In genomic region chr1:63951076-63951946, GRCh38 we compare ENCODE assay signal across 24 cellular contexts.
DNase-seq lines count a peak whose midpoint lies in the region; ATAC-seq and TF ChIP-seq lines count a peak whose summit lies in the region.
"Had no signal": no experiment of that assay in that cellular context is flagged by ENCODE, and none has a peak within 500 bp of the region (broad histone marks: within the 10 kb centered on the region; RNA-seq: fewer than 3 reads in every experiment).

No MANE protein-coding gene starts in this region.

- H3K56ac ChIP-seq in IMR-90 (ENCODE audit: extremely low read depth, insufficient read depth, low read length) = no peak overlapping the region

- H3K9me3 ChIP-seq in IMR-90 (ENCODE audit: control insufficient read depth, insufficient read depth, low read length) = peaks cover 6% of the 10 kb centered on the region
- no peaks in the 10 kb centered on the region for H3K9me3 ChIP-seq in OCI-LY7 (ENCODE audit: low read length)
- H3K9me3 ChIP-seq: HAP-1, upper lobe of right lung had no signal

- no peak overlapping the region for H4K8ac ChIP-seq in IMR-90 (ENCODE audit: low read depth in 2 of 2, low read length in 2 of 2)

- H2AFZ ChIP-seq in IMR-90 (replicated peaks; ENCODE audit: low read length, poor library complexity) (no peak overlapping the region), OCI-LY7 (ENCODE audit: low read length) (no peak overlapping the region)
- H2AFZ ChIP-seq: hepatocyte had no signal

- H3K27ac ChIP-seq in IMR-90 (ENCODE audit: insufficient read depth, low read length) (no peak overlapping the region), OCI-LY7 (ENCODE audit: low read depth, low read length, poor library complexity, severe bottlenecking) (no peak overlapping the region)
- H3K27ac ChIP-seq: hepatocyte, RWPE1, upper lobe of right lung had no signal

- no peak overlapping the region for H2BK5ac ChIP-seq in IMR-90 (ENCODE audit: low read depth, low read length, poor library complexity, severe bottlenecking)

- no peak overlapping the region for H4K5ac ChIP-seq in IMR-90 (ENCODE audit: low read depth, low read length)

- TF ChIP-seq CTCF in IMR-90 (conservative IDR thresholded peaks at IDR 0.05; ENCODE audit: low read depth, low read length) = no peak
- TF ChIP-seq CTCF in choroid plexus epithelial cell (conservative IDR thresholded peaks at IDR 0.05; ENCODE audit: low read depth, low read length) = no peak
- TF ChIP-seq CTCF in OCI-LY7 (conservative IDR thresholded peaks at IDR 0.05; ENCODE audit: low read length) = no peak

- BruUV-seq in IMR-90 (replicated peaks; lab: Mats Ljungman, UMichigan) = no TSS peak
- no TSS peak for BruUV-seq in OCI-LY7 (replicated peaks; lab: Mats Ljungman, UMichigan)

- H3K79me1 ChIP-seq in IMR-90 (ENCODE audit: low read depth in 1 of 2, low read length in 2 of 2) = no peaks in the 10 kb centered on the region

- TF ChIP-seq POLR2A in IMR-90 (IDR thresholded peaks at IDR 0.05; ENCODE audit: low read depth, low read length) = no peak

- POLR2A ChIA-PET in IMR-90 (lab: Charles Lee; ENCODE audit: unreplicated experiment) = no interaction called here
- POLR2A ChIA-PET in OCI-LY7 (lab: Charles Lee) = no interaction called here

- intact Hi-C loops in IMR-90 (cut with micrococcal nuclease) (no loop called here), OCI-LY7 (cut with micrococcal nuclease; ENCODE audit: unreplicated experiment) (no loop called here)

- H3K18ac ChIP-seq in IMR-90 (ENCODE audit: low read depth, low read length) = no peak overlapping the region

- H2AK5ac ChIP-seq in IMR-90 (ENCODE audit: low read depth, low read length) = no peak overlapping the region

- H3K4me1 ChIP-seq in IMR-90 (ENCODE audit: control insufficient read depth, insufficient read depth, low read length) = peaks cover 5% of the 10 kb centered on the region; the same call in 1 of the 2 replicates
- H3K4me1 ChIP-seq in OCI-LY7 (ENCODE audit: insufficient read depth, low read length, poor library complexity, severe bottlenecking) = no peaks in the 10 kb centered on the region
- H3K4me1 ChIP-seq: HAP-1 had no signal

- dilution Hi-C loops in IMR-90 (cut with HindIII; ENCODE audit: low sequenced_read_pairs, unreplicated experiment) = no loop called here

- DNase-seq in IMR-90 (peak; percentile 13), choroid plexus epithelial cell (ENCODE audit: low read depth) (peak; percentile 82), iris pigment epithelial cell (ENCODE audit: low read depth) (peak; percentile 67), T-helper 9 cell (no peak), RKO (ENCODE audit: low spot score) (no peak), OCI-LY7 (ENCODE audit: low spot score) (no peak)
- DNase-seq in activated CD8-positive, alpha-beta memory T cell treated with anti-CD3 and anti-CD28 coated beads for 24 hours = no peak
- DNase-seq: activated B cell treated with CpG ODN at 0.5 μM for 24 hours; activated CD4-positive, alpha-beta memory T cell treated with anti-CD3 and anti-CD28 coated beads for 36 hours; activated naive CD4-positive, alpha-beta T cell; activated T-cell treated with anti-CD3 and anti-CD28 coated beads, Interleukin-2, amount 50 U/mL, for 1 hour; DMS79; naive thymus-derived CD8-positive, alpha-beta T cell; NCI-H1417 treated with DMSO at 0.1 percent for 48 hours; NCI-H510A treated with DMSO at 0.1 percent for 48 hours; posterior cingulate gyrus; stimulated activated CD4-positive, alpha-beta T cell treated with anti-CD3 and anti-CD28 coated beads, Interleukin-1b, Interleukin-23, amount 100 ng/mL, for 48 hours; stimulated activated naive CD8-positive, alpha-beta T cell treated with anti-CD3 and anti-CD28 coated beads, Interleukin-15, amount 100 ng/mL, for 72 hours; upper lobe of right lung had no signal

- no peaks in the 10 kb centered on the region for H4K20me1 ChIP-seq in IMR-90 (ENCODE audit: insufficient read depth, low read length)
- no peaks in the 10 kb centered on the region for H4K20me1 ChIP-seq in OCI-LY7 (ENCODE audit: insufficient read depth, low read length)

- H3K14ac ChIP-seq in IMR-90 (replicated peaks; ENCODE audit: low read depth, low read length) = no peak overlapping the region

- no peak overlapping the region for H3K23ac ChIP-seq in IMR-90 (ENCODE audit: low read depth, low read length)

- no peaks in the 10 kb centered on the region; the same call in 1 of the 2 replicates for H3K9me1 ChIP-seq in IMR-90 (ENCODE audit: insufficient read depth, low read length)

- no peak overlapping the region for H2BK120ac ChIP-seq in IMR-90 (ENCODE audit: low read depth, low read length)

- no CpG with 5 or more reads among the region's 5 CpGs for WGBS in IMR-90 (ENCODE audit: extremely low coverage in 2 of 2, insufficient read length in 1 of 2), 2 experiments

- H3K9ac ChIP-seq in IMR-90 (ENCODE audit: low read depth, low read length) = no peak overlapping the region

- H3K4me3 ChIP-seq in IMR-90 (ENCODE audit: insufficient read depth, low read depth, low read length) = no peak overlapping the region
- no peak overlapping the region for H3K4me3 ChIP-seq in choroid plexus epithelial cell (ENCODE audit: low read depth, low read length)
- no peak overlapping the region for H3K4me3 ChIP-seq in OCI-LY7 (ENCODE audit: low read depth, low read length, poor library complexity, severe bottlenecking)
- H3K4me3 ChIP-seq: HAP-1, hepatocyte, upper lobe of right lung had no signal

- in situ Hi-C loops in IMR-90 (cut with MboI; ENCODE audit: low sequenced_read_pairs) = no loop called here

- no peaks in the 10 kb centered on the region for H3K79me2 ChIP-seq in OCI-LY7 (ENCODE audit: insufficient read depth, low read depth, low read length)

- H3K36me3 ChIP-seq in IMR-90 (ENCODE audit: control insufficient read depth, insufficient read depth, low read length) (no peaks in the 10 kb centered on the region), OCI-LY7 (ENCODE audit: insufficient read depth, low read length) (no peaks in the 10 kb centered on the region)
- H3K36me3 ChIP-seq: HAP-1, upper lobe of right lung had no signal

- H2BK15ac ChIP-seq in IMR-90 (ENCODE audit: low read depth, low read length) = no peak overlapping the region

- H3K27me3 ChIP-seq in IMR-90 (ENCODE audit: control insufficient read depth, insufficient read depth, low read length) = no peaks in the 10 kb centered on the region
- H3K27me3 ChIP-seq: hepatocyte, upper lobe of right lung had no signal

- H2BK20ac ChIP-seq in IMR-90 (ENCODE audit: low read depth, low read length) = no peak overlapping the region

- H3K4ac ChIP-seq in IMR-90 (ENCODE audit: low read depth, low read length) = no peak overlapping the region

- H2AK9ac ChIP-seq in IMR-90 (replicated peaks; ENCODE audit: low read depth, low read length, poor library complexity) = no peak overlapping the region

- CTCF ChIA-PET in IMR-90 (lab: Yijun Ruan, JAX) (no interaction called here), OCI-LY7 (lab: Charles Lee; ENCODE audit: unreplicated experiment) (no interaction called here)

- H3K9me2 ChIP-seq in OCI-LY7 (ENCODE audit: insufficient read depth, low read length) = no peaks in the 10 kb centered on the region

- H4K91ac ChIP-seq in IMR-90 (ENCODE audit: insufficient read depth, low read depth, low read length) = no peak overlapping the region

- ATAC-seq in IMR-90 (ENCODE audit: low read depth) = no peak
- ATAC-seq: HepG2; naive thymus-derived CD8-positive, alpha-beta T cell; SK-N-SH treated with all-trans-retinoic acid at 6 μM for 48 hours; stimulated activated naive CD8-positive, alpha-beta T cell treated with anti-CD3 and anti-CD28 coated beads, Interleukin-15, amount 100 ng/mL, for 72 hours; upper lobe of right lung had no signal

- no peak for TF ChIP-seq RAD21 in IMR-90 (IDR thresholded peaks at IDR 0.05; ENCODE audit: low read length)

- H3K4me2 ChIP-seq in IMR-90 (ENCODE audit: low read depth, low read length) = no peak overlapping the region
- no peak overlapping the region for H3K4me2 ChIP-seq in OCI-LY7 (ENCODE audit: low read length)
- H3K4me2 ChIP-seq: hepatocyte had no signal

TF ChIP-seq in IMR-90, 13 proteins besides CTCF, POLR2A, EP300 and RAD21:
- TF ChIP-seq ELK1 (IDR thresholded peaks at IDR 0.05; ENCODE audit: borderline replicate concordance, low read depth, low read length) = no peak
- no peak for TF ChIP-seq SMC3 (IDR thresholded peaks at IDR 0.05; ENCODE audit: low read depth, low read length)
- no peak for TF ChIP-seq MAZ (IDR thresholded peaks at IDR 0.05; ENCODE audit: borderline replicate concordance, low read depth, low read length)
- no peak for TF ChIP-seq NFE2L2 (IDR thresholded peaks at IDR 0.05; ENCODE audit: low read depth, low read length)
- no peak for TF ChIP-seq USF2 (IDR thresholded peaks at IDR 0.05; ENCODE audit: low read depth, low read length)
- no peak for TF ChIP-seq BHLHE40 (IDR thresholded peaks at IDR 0.05; ENCODE audit: low read depth, low read length)
- no peak for TF ChIP-seq CEBPB (IDR thresholded peaks at IDR 0.05; ENCODE audit: low read depth, low read length)
- TF ChIP-seq MXI1 (IDR thresholded peaks at IDR 0.05; ENCODE audit: borderline replicate concordance, low read depth, low read length) = no peak
- TF ChIP-seq RCOR1 (IDR thresholded peaks at IDR 0.05; ENCODE audit: insufficient replicate concordance, low read length) = no peak
- no peak for TF ChIP-seq FOS (IDR thresholded peaks at IDR 0.05; ENCODE audit: low read depth, low read length)
- TF ChIP-seq MAFK (IDR thresholded peaks at IDR 0.05; ENCODE audit: low read depth, low read length) = no peak
- no peak for TF ChIP-seq CHD1 (IDR thresholded peaks at IDR 0.05; ENCODE audit: low read depth, low read length)
- no peak for TF ChIP-seq RFX5 (IDR thresholded peaks at IDR 0.05; ENCODE audit: low read depth, low read length)
TF ChIP-seq in IMR-90: peak in this region for 0.

Comparison
In these comparisons a context has a peak if more than half of its experiments do, and no peak if none do; other contexts are left out.
1. DNase-seq: peak in IMR-90 (single experiment), choroid plexus epithelial cell (single experiment) and iris pigment epithelial cell (single experiment); none in activated CD8-positive, alpha-beta memory T cell treated with anti-CD3 and anti-CD28 coated beads for 24 hours (single experiment), T-helper 9 cell (single experiment), RKO (single experiment) and OCI-LY7 (single experiment).